7 cellular contexts compared by ENCODE assay signal in genomic region chr12:12542286-12542685, GRCh38.
"Had no signal": no experiment of that assay in that cellular context is flagged by ENCODE, and none has a peak within 500 bp of the region (broad histone marks: within the 10 kb centered on the region; RNA-seq: fewer than 3 reads in every experiment).

No MANE protein-coding gene starts in this region.

- H3K9me3 ChIP-seq: HAP-1 had no signal

- H3K4me3 Mint-ChIP-seq: IgD-negative memory B cell had no signal

- H3K4me3 ChIP-seq: HAP-1 had no signal

- H3K36me3 ChIP-seq: HAP-1 had no signal

- H3K27ac Mint-ChIP-seq: IgD-negative memory B cell had no signal

- DNase-seq: GOT3, H7, KG1 had no signal

- FAIRE-seq: HTR-8/SVneo had no signal

- H3K27me3 Mint-ChIP-seq: IgD-negative memory B cell had no signal

- ATAC-seq: HCT116 had no signal
